In genomic region chr3:115836944-115837343, GRCh38 we compare ENCODE assay signal across 9 cellular contexts.
DNase-seq lines count a peak whose midpoint lies in the region; ATAC-seq, FAIRE-seq and TF ChIP-seq lines count a peak whose summit lies in the region.
"Had no signal": no experiment of that assay in that cellular context is flagged by ENCODE, and none has a peak within 500 bp of the region (broad histone marks: within the 10 kb centered on the region; RNA-seq: fewer than 3 reads in every experiment).

No MANE protein-coding gene starts in this region.

- intact Hi-C loops in lower lobe of right lung (cut with DNase I), result no loop called here
- intact Hi-C loops in lower leg skin (cut with DNase I; ENCODE audit: low total_unique reads), result no loop called here
- intact Hi-C loops in sciatic nerve (cut with DNase I), result no loop called here

- TF ChIP-seq POLR2A in lower leg skin (IDR thresholded peaks at IDR 0.05), result no peak

- DNase-seq in D721Med (ENCODE audit: insufficient read length, low spot score), result no peak
- peak; percentile 21 for DNase-seq in HuH-7 (ENCODE audit: low spot score)
- peak; percentile 23 for DNase-seq in amniotic epithelial cell (ENCODE audit: low read depth)
- no peak for DNase-seq in lower lobe of right lung
- no peak for DNase-seq in lower leg skin (ENCODE audit: low spot score in 2 of 2)
- no peak for DNase-seq in stimulated activated naive CD4-positive, alpha-beta T cell treated with Interleukin-2 at 50 U/mL for 16 hours (lab: John Stamatoyannopoulos, UW)
- no peak for DNase-seq in sciatic nerve (ENCODE audit: low spot score)
- DNase-seq: activated naive CD4-positive, alpha-beta T cell treated with anti-CD3 and anti-CD28 coated beads for 36 hours had no signal

- H3K4me3 ChIP-seq in lower lobe of right lung (no peak overlapping the region), lower leg skin (ENCODE audit: low read depth, poor library complexity, severe bottlenecking) (no peak overlapping the region)

- H3K27ac ChIP-seq in lower lobe of right lung, result no peak overlapping the region

- ATAC-seq in lower lobe of right lung, result no peak
- ATAC-seq in GM18520 (IDR thresholded peaks at IDR 0.05; ENCODE audit: unreplicated experiment), result no peak
- ATAC-seq in sciatic nerve, result no peak

- H3K27me3 ChIP-seq in lower lobe of right lung (ENCODE audit: low read depth), result no peaks in the 10 kb centered on the region

- H3K9me3 ChIP-seq in lower lobe of right lung, result no peaks in the 10 kb centered on the region

- FAIRE-seq in D721Med (lab: Jason Lieb, UNC), result no peak

- WGBS in lower leg skin, 2 donors, result 53 to 56% methylated on average over 3 of the region's 3 CpGs

- TF ChIP-seq CTCF in D721Med (IDR thresholded peaks at IDR 0.05; ENCODE audit: insufficient read depth, missing control alignments) (peak; percentile 49), lower lobe of right lung (IDR thresholded peaks at IDR 0.05) (peak; percentile 52), lower leg skin (IDR thresholded peaks at IDR 0.05) (no peak)

- H3K4me1 ChIP-seq in lower lobe of right lung, result no peaks in the 10 kb centered on the region

- H3K36me3 ChIP-seq in lower lobe of right lung, result no peaks in the 10 kb centered on the region

Comparison
In these comparisons a context has a peak if more than half of its experiments do, and no peak if none do; other contexts are left out.
1. DNase-seq: peak in HuH-7 (single experiment) and amniotic epithelial cell (single experiment); none in D721Med (single experiment), lower lobe of right lung (single experiment), lower leg skin (0 of 2), stimulated activated naive CD4-positive, alpha-beta T cell treated with Interleukin-2 at 50 U/mL for 16 hours (single experiment) and sciatic nerve (single experiment).
2. CTCF ChIP-seq: peak in D721Med (single experiment) and lower lobe of right lung (single experiment); none in lower leg skin (0 of 3).